8 cellular contexts compared by ENCODE assay signal in the genomic region with DNA sequence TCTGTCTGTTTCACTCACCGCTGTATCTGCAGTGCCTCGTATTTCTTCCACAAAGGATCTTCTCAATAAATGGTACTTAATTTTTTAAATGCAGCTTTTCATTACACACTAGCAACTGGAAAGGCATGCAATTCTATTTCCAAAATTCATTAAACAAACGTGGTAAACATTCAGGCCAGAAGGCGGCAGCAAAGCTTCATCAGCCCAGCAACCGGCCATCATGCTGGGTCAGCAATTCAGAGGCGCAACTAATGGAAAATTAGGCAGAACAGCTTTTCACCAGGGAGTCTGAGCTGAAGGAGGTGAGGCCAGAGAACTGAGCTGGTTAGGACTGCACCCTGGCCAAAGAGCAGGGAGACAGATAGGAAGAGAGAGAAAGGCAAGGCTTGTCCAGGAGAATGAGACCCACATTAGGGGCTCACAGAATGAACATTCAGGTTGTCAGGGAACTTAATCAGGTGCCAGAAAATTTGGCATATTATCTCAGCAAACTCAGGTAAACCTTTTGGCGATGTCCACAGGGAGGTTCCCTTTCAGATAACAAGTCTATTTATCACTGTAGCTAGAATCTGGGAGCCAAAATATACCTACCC. TPM values are rescaled to one million over a fixed set of nuclear protein-coding genes. Genes with fewer than 3 reads are reported as not detected.
DNase-seq lines count a peak whose midpoint lies in the region; ATAC-seq and TF ChIP-seq lines count a peak whose summit lies in the region.

No MANE protein-coding gene starts in this region.

- H3K9ac ChIP-seq in Karpas-422 (ENCODE audit: low read length) (no peak overlapping the region), adipocyte (ENCODE audit: low read length) (no peak overlapping the region)

- H3K27ac ChIP-seq in Karpas-422 (ENCODE audit: low read length) (no peak overlapping the region), right atrium auricular region (no peak overlapping the region)

- H3K4me2 ChIP-seq in Karpas-422 (ENCODE audit: low read depth, low read length, poor library complexity, severe bottlenecking), result no peak overlapping the region

- DNase-seq in AG08395 (ENCODE audit: low spot score), result peak; percentile 43
- peak; percentile 33 for DNase-seq in GM13976 (ENCODE audit: low spot score)
- peak; percentile 69 for DNase-seq in Karpas-422
- DNase-seq in adipocyte (ENCODE audit: low read depth), result peak; percentile 81
- peak; percentile 88 for DNase-seq in right atrium auricular region (ENCODE audit: low spot score)
- peak; percentile 5 for DNase-seq in skeletal muscle cell (ENCODE audit: low read depth)

- no peaks in the 10 kb centered on the region for H3K9me3 ChIP-seq in Karpas-422 (ENCODE audit: low read length)
- H3K9me3 ChIP-seq in adipocyte (ENCODE audit: control insufficient read depth, low read length), result peaks cover under 1% of the 10 kb centered on the region
- H3K9me3 ChIP-seq in right atrium auricular region, result no peaks in the 10 kb centered on the region

- no peaks in the 10 kb centered on the region for H3K27me3 ChIP-seq in Karpas-422 (ENCODE audit: low read length)
- H3K27me3 ChIP-seq in adipocyte (replicated peaks; ENCODE audit: control insufficient read depth, insufficient read depth, low read length), result peaks cover 2% of the 10 kb centered on the region
- H3K27me3 ChIP-seq in right atrium auricular region, result no peaks in the 10 kb centered on the region

- peak; percentile 44 for TF ChIP-seq CTCF in GM13976 (IDR thresholded peaks at IDR 0.05; ENCODE audit: borderline replicate concordance, control extremely low read depth, extremely low read depth, insufficient read depth, missing control alignments)
- peak in 1 of 2 donors; percentile 81 for TF ChIP-seq CTCF in right atrium auricular region (IDR thresholded peaks at IDR 0.05)

- no peaks in the 10 kb centered on the region for H4K20me1 ChIP-seq in Karpas-422 (ENCODE audit: insufficient read depth, low read depth, low read length)

- H2AFZ ChIP-seq in Karpas-422 (ENCODE audit: low read length), result no peak overlapping the region

- H3K36me3 ChIP-seq in Karpas-422 (ENCODE audit: insufficient read depth, low read length), result no peaks in the 10 kb centered on the region
- no peaks in the 10 kb centered on the region for H3K36me3 ChIP-seq in adipocyte (ENCODE audit: control insufficient read depth, insufficient read depth, low read length, severe bottlenecking)
- no peaks in the 10 kb centered on the region for H3K36me3 ChIP-seq in right atrium auricular region

- H3K9me2 ChIP-seq in Karpas-422 (replicated peaks; ENCODE audit: insufficient read depth, low read length), result no peaks in the 10 kb centered on the region

- no peak for TF ChIP-seq POLR2A in GM18505 (IDR thresholded peaks at IDR 0.05; ENCODE audit: borderline replicate concordance, extremely low read depth, insufficient read depth, insufficient read length)

- ATAC-seq in HG03139 (IDR thresholded peaks at IDR 0.05; ENCODE audit: unreplicated experiment), result no peak
- ATAC-seq in GM18505 (IDR thresholded peaks at IDR 0.05; ENCODE audit: unreplicated experiment), result no peak

- in situ Hi-C loops in GM13976 (cut with MboI; ENCODE audit: low sequenced_read_pairs, unreplicated experiment), result no loop called here

- H3K79me2 ChIP-seq in Karpas-422 (ENCODE audit: low read length), result no peaks in the 10 kb centered on the region

- no peak overlapping the region for H3K4me3 ChIP-seq in Karpas-422 (ENCODE audit: low read length)
- no peak overlapping the region for H3K4me3 ChIP-seq in adipocyte (ENCODE audit: low read length)
- no peak overlapping the region for H3K4me3 ChIP-seq in right atrium auricular region
- H3K4me3 ChIP-seq in skeletal muscle cell (ENCODE audit: low read depth, low read length), result no peak overlapping the region

- no peaks in the 10 kb centered on the region for H3K4me1 ChIP-seq in Karpas-422 (ENCODE audit: low read length)
- H3K4me1 ChIP-seq in adipocyte (ENCODE audit: control insufficient read depth, insufficient read depth, low read length), result peaks cover 16% of the 10 kb centered on the region
- H3K4me1 ChIP-seq in right atrium auricular region, result peaks cover 0 to 17% of the 10 kb centered on the region in 2 donors

RNA-seq across cellular contexts. Expression of gene RNF180, which starts 17.7 kb away (rescaled TPM):
- 0.29 and 0.30 TPM in 2 replicates for total RNA-seq in Karpas-422 (2014; rRNA removed; shearing (Covaris generic); ENCODE audit: low replicate concordance)
- total RNA-seq in right atrium auricular region, result 10 to 100 TPM; 17.8 to 21.1 TPM

Comparison
In these comparisons a context has a peak if more than half of its experiments do, and no peak if none do; other contexts are left out.
1. DNase-seq: peak in every context shown above with its lines; median percentile 88 in right atrium auricular region; 81 in adipocyte; 69 in Karpas-422; 43 in AG08395; 33 in GM13976; 5 in skeletal muscle cell.
2. RNA of gene RNF180, which starts 17.7 kb away (total RNA-seq): 17.8 to 21.1 TPM in right atrium auricular region; 0.29 to 0.30 TPM in Karpas-422; every median in the first group is over 10 times any median in the second.